ENCODE assay signal across 1 cellular context in genomic region chr1:26361605-26362122, GRCh38.
TF ChIP-seq lines count a peak whose summit lies in the region.

No MANE protein-coding gene starts in this region.

TF ChIP-seq in A549, 52 proteins besides CTCF, POLR2A, EP300 and RAD21:
- TF ChIP-seq PBX3 (IDR thresholded peaks at IDR 0.05) (no peak), NR3C1 (IDR thresholded peaks at IDR 0.05) (no peak), RNF2 (IDR thresholded peaks at IDR 0.05; ENCODE audit: borderline replicate concordance, low read depth) (no peak)
- TF ChIP-seq, protein P1, sequence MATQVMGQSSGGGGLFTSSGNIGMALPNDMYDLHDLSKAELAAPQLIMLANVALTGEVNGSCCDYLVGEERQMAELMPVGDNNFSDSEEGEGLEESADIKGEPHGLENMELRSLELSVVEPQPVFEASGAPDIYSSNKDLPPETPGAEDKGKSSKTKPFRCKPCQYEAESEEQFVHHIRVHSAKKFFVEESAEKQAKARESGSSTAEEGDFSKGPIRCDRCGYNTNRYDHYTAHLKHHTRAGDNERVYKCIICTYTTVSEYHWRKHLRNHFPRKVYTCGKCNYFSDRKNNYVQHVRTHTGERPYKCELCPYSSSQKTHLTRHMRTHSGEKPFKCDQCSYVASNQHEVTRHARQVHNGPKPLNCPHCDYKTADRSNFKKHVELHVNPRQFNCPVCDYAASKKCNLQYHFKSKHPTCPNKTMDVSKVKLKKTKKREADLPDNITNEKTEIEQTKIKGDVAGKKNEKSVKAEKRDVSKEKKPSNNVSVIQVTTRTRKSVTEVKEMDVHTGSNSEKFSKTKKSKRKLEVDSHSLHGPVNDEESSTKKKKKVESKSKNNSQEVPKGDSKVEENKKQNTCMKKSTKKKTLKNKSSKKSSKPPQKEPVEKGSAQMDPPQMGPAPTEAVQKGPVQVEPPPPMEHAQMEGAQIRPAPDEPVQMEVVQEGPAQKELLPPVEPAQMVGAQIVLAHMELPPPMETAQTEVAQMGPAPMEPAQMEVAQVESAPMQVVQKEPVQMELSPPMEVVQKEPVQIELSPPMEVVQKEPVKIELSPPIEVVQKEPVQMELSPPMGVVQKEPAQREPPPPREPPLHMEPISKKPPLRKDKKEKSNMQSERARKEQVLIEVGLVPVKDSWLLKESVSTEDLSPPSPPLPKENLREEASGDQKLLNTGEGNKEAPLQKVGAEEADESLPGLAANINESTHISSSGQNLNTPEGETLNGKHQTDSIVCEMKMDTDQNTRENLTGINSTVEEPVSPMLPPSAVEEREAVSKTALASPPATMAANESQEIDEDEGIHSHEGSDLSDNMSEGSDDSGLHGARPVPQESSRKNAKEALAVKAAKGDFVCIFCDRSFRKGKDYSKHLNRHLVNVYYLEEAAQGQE (IDR thresholded peaks at IDR 0.05) = no peak
